24 cellular contexts compared by ENCODE assay signal in genomic region chr11:80104196-80104595, GRCh38.
A peak's percentile ranks its signal among the peaks of the same experiment; 100 is the strongest.
DNase-seq lines count a peak whose midpoint lies in the region; ATAC-seq, FAIRE-seq and TF ChIP-seq lines count a peak whose summit lies in the region.
"Had no signal": no experiment of that assay in that cellular context is flagged by ENCODE, and none has a peak within 500 bp of the region (broad histone marks: within the 10 kb centered on the region; RNA-seq: fewer than 3 reads in every experiment).

No MANE protein-coding gene starts in this region.

- H3K4me1 ChIP-seq in mammary epithelial cell (ENCODE audit: insufficient read depth, low read length) (peaks cover 16% of the 10 kb centered on the region), astrocyte (ENCODE audit: insufficient read depth, low read length) (peaks cover 11% of the 10 kb centered on the region), mesenchymal stem cell (ENCODE audit: control insufficient read depth, insufficient read depth, low read depth, low read length) (peaks cover 7% of the 10 kb centered on the region), PC-3 (ENCODE audit: insufficient read depth, low read length) (no peaks in the 10 kb centered on the region), esophagus squamous epithelium (no peaks in the 10 kb centered on the region)
- H3K4me1 ChIP-seq: Peyer's patch had no signal

- H3K9ac ChIP-seq in mammary epithelial cell (ENCODE audit: insufficient read depth, low read length): no peak overlapping the region
- no peak overlapping the region for H3K9ac ChIP-seq in astrocyte (ENCODE audit: low read length)
- H3K9ac ChIP-seq in mesenchymal stem cell (ENCODE audit: low read length): no peak overlapping the region
- H3K9ac ChIP-seq in PC-3 (ENCODE audit: low read length): no peak overlapping the region

- no peaks in the 10 kb centered on the region for H3K9me3 Mint-ChIP-seq in MCF 10A (ENCODE audit: unreplicated experiment)
- H3K9me3 Mint-ChIP-seq in astrocyte (ENCODE audit: unreplicated experiment): no peaks in the 10 kb centered on the region

- H3K9me3 ChIP-seq in mammary epithelial cell (replicated peaks; ENCODE audit: insufficient read depth, low read length) (no peaks in the 10 kb centered on the region), astrocyte (ENCODE audit: insufficient read depth, low read depth, low read length) (no peaks in the 10 kb centered on the region), mesenchymal stem cell (ENCODE audit: control insufficient read depth, low read length) (no peaks in the 10 kb centered on the region), PC-3 (ENCODE audit: low read length) (no peaks in the 10 kb centered on the region; the same call in 1 of the 2 replicates), esophagus squamous epithelium (no peaks in the 10 kb centered on the region)
- H3K9me3 ChIP-seq: Peyer's patch had no signal

- peaks cover 18% of the 10 kb centered on the region for H3K4me1 Mint-ChIP-seq in MCF 10A (ENCODE audit: insufficient read depth, unreplicated experiment)
- H3K4me1 Mint-ChIP-seq in astrocyte (ENCODE audit: low read depth, unreplicated experiment): peaks cover 20% of the 10 kb centered on the region
- H3K4me1 Mint-ChIP-seq: CD4-positive, alpha-beta memory T cell had no signal

- H3K27me3 ChIP-seq in mammary epithelial cell (ENCODE audit: insufficient read depth, low read length): no peaks in the 10 kb centered on the region
- H3K27me3 ChIP-seq in astrocyte (ENCODE audit: insufficient read depth, low read length): no peaks in the 10 kb centered on the region
- H3K27me3 ChIP-seq in mesenchymal stem cell (ENCODE audit: control insufficient read depth in 1 of 2, insufficient read depth in 1 of 2, low read length in 2 of 2): no peaks in the 10 kb centered on the region
- H3K27me3 ChIP-seq in PC-3 (ENCODE audit: low read length): no peaks in the 10 kb centered on the region
- no peaks in the 10 kb centered on the region for H3K27me3 ChIP-seq in esophagus squamous epithelium
- H3K27me3 ChIP-seq: Peyer's patch had no signal

- no peak overlapping the region for H3K4ac ChIP-seq in mesenchymal stem cell (ENCODE audit: low read depth in 1 of 2, low read length in 2 of 2)

- no peak overlapping the region for H3K14ac ChIP-seq in mesenchymal stem cell (ENCODE audit: low read length in 2 of 2)

- no TSS peak for BruUV-seq in mammary epithelial cell (replicated peaks; lab: Mats Ljungman, UMichigan)
- no TSS peak for BruUV-seq in MCF 10A (replicated peaks; lab: Mats Ljungman, UMichigan)
- no TSS peak for BruUV-seq in PC-3 (replicated peaks; lab: Mats Ljungman, UMichigan)

- DNase-seq in mammary epithelial cell: no peak
- no peak for DNase-seq in MCF 10A (ENCODE audit: unreplicated experiment)
- DNase-seq in astrocyte (ENCODE audit: low read depth): no peak
- no peak for DNase-seq in mesenchymal stem cell
- no peak for DNase-seq in hepatic stellate cell (ENCODE audit: low spot score)
- DNase-seq in PC-3: no peak
- DNase-seq in esophagus squamous epithelium (lab: John Stamatoyannopoulos, UW): no peak
- DNase-seq: 8988T; AML-193; C1 segment of cervical spinal cord; CD4-positive, alpha-beta memory T cell; Karpas-422; NCI-H1092 treated with DMSO at 0.1 percent for 48 hours; NCI-H1436; NCI-H187; NCI-H2171 treated with DMSO at 0.1 percent for 48 hours; NCI-H345; NCI-H510A treated with DMSO at 0.1 percent for 48 hours; Peyer's patch; SIG-M5 had no signal

- H2AFZ ChIP-seq in mammary epithelial cell (ENCODE audit: low read depth, low read length) (no peak overlapping the region), astrocyte (ENCODE audit: low read depth, low read length) (no peak overlapping the region), mesenchymal stem cell (ENCODE audit: low read depth, low read length) (no peak overlapping the region), PC-3 (ENCODE audit: low read length) (no peak overlapping the region)

- H3K36me3 Mint-ChIP-seq in MCF 10A (ENCODE audit: insufficient read depth, unreplicated experiment): peaks cover 6% of the 10 kb centered on the region
- no peaks in the 10 kb centered on the region for H3K36me3 Mint-ChIP-seq in astrocyte (ENCODE audit: low read depth, unreplicated experiment)
- H3K36me3 Mint-ChIP-seq: CD4-positive, alpha-beta memory T cell had no signal

- H2AK5ac ChIP-seq in mesenchymal stem cell (ENCODE audit: low read length, severe bottlenecking): peak overlapping the region; percentile 98

- no peak overlapping the region for H3K18ac ChIP-seq in mesenchymal stem cell (ENCODE audit: low read depth in 1 of 2, low read length in 2 of 2)

- H3K4me3 Mint-ChIP-seq in MCF 10A (ENCODE audit: unreplicated experiment): no peak overlapping the region
- H3K4me3 Mint-ChIP-seq in astrocyte (ENCODE audit: unreplicated experiment): no peak overlapping the region
- H3K4me3 Mint-ChIP-seq: CD4-positive, alpha-beta memory T cell had no signal

- no peaks in the 10 kb centered on the region for H3K79me1 ChIP-seq in mesenchymal stem cell (replicated peaks; ENCODE audit: low read length, poor library complexity, severe bottlenecking)

- POLR2A ChIA-PET in MCF 10A (lab: Yijun Ruan, JAX) (no interaction called here), PC-3 (lab: Charles Lee; ENCODE audit: unreplicated experiment) (no interaction called here)

- H3K27ac Mint-ChIP-seq in MCF 10A (ENCODE audit: low read depth, unreplicated experiment) (no peak overlapping the region), astrocyte (ENCODE audit: unreplicated experiment) (peak overlapping the region; percentile 87)
- H3K27ac Mint-ChIP-seq: CD4-positive, alpha-beta memory T cell had no signal

- in situ Hi-C loops in mammary epithelial cell (cut with MboI; ENCODE audit: low sequenced_read_pairs in 2 of 2): no loop called here

- H2BK5ac ChIP-seq in mesenchymal stem cell (ENCODE audit: low read depth, low read length, poor library complexity, severe bottlenecking): no peak overlapping the region

- FAIRE-seq in astrocyte (lab: Jason Lieb, UNC): no peak
- FAIRE-seq: G401.6, H1 had no signal

- no peaks in the 10 kb centered on the region for H3K79me2 ChIP-seq in mammary epithelial cell (ENCODE audit: insufficient read depth, low read length)
- H3K79me2 ChIP-seq in astrocyte (ENCODE audit: insufficient read depth, low read length): no peaks in the 10 kb centered on the region
- H3K79me2 ChIP-seq in PC-3 (ENCODE audit: low read length): no peaks in the 10 kb centered on the region

- no peak overlapping the region for H2BK120ac ChIP-seq in mesenchymal stem cell (ENCODE audit: low read depth, low read length)

- H3K36me3 ChIP-seq in mammary epithelial cell (ENCODE audit: insufficient read depth, low read length): no peaks in the 10 kb centered on the region
- H3K36me3 ChIP-seq in astrocyte (ENCODE audit: insufficient read depth, low read length): no peaks in the 10 kb centered on the region
- H3K36me3 ChIP-seq in mesenchymal stem cell (ENCODE audit: control insufficient read depth in 1 of 2, insufficient read depth in 2 of 2, low read depth in 1 of 2, low read length in 2 of 2): no peaks in the 10 kb centered on the region
- no peaks in the 10 kb centered on the region for H3K36me3 ChIP-seq in PC-3 (ENCODE audit: low read depth, low read length)
- no peaks in the 10 kb centered on the region for H3K36me3 ChIP-seq in esophagus squamous epithelium
- H3K36me3 ChIP-seq: Peyer's patch had no signal

- dilution Hi-C loops in mammary epithelial cell (cut with HindIII; ENCODE audit: low sequenced_read_pairs): no loop called here

- no peak for ATAC-seq in HG02763 (IDR thresholded peaks at IDR 0.05; ENCODE audit: unreplicated experiment)
- ATAC-seq in PC-3: no peak
- ATAC-seq: HCT116 had no signal

- H3K4me2 ChIP-seq in mammary epithelial cell (ENCODE audit: insufficient read depth, low read depth, low read length) (no peak overlapping the region), astrocyte (ENCODE audit: low read length) (peak overlapping the region; percentile 57), mesenchymal stem cell (ENCODE audit: low read length, poor library complexity, severe bottlenecking) (no peak overlapping the region), PC-3 (ENCODE audit: low read length) (no peak overlapping the region)

- H4K91ac ChIP-seq in mesenchymal stem cell (ENCODE audit: low read length): no peak overlapping the region

- no peaks in the 10 kb centered on the region for H3K27me3 Mint-ChIP-seq in MCF 10A (ENCODE audit: insufficient read depth, unreplicated experiment)
- no peaks in the 10 kb centered on the region for H3K27me3 Mint-ChIP-seq in astrocyte (ENCODE audit: low read depth, unreplicated experiment)
- H3K27me3 Mint-ChIP-seq: CD4-positive, alpha-beta memory T cell had no signal

- no peak for TF ChIP-seq POLR2A in esophagus squamous epithelium (IDR thresholded peaks at IDR 0.05)

- H3K27ac ChIP-seq in mammary epithelial cell (ENCODE audit: insufficient read depth, low read depth, low read length) (peak overlapping the region; percentile 67), astrocyte (ENCODE audit: low read depth, low read length) (peak overlapping the region; percentile 67), mesenchymal stem cell (ENCODE audit: low read length, poor library complexity, severe bottlenecking) (peak overlapping the region; percentile 81), PC-3 (ENCODE audit: low read length) (no peak overlapping the region), esophagus squamous epithelium (no peak overlapping the region)
- H3K27ac ChIP-seq: Peyer's patch had no signal

- CTCF ChIA-PET in mammary epithelial cell (lab: Charles Lee; ENCODE audit: low non-redundant PET) (no interaction called here), MCF 10A (lab: Yijun Ruan, JAX) (interaction anchor here (0.5 to 2.3 kb wide), 4 partner anchors 9 to 51 kb away, joined by 3 to 7 read pairs (median 4); no protein-coding TSS in a partner anchor), PC-3 (lab: Charles Lee) (no interaction called here)

- H3K9me2 ChIP-seq in PC-3 (replicated peaks; ENCODE audit: low read length): no peaks in the 10 kb centered on the region

- no peaks in the 10 kb centered on the region for H4K20me1 ChIP-seq in mammary epithelial cell (ENCODE audit: insufficient read depth, low read length)
- H4K20me1 ChIP-seq in astrocyte (ENCODE audit: insufficient read depth, low read length): no peaks in the 10 kb centered on the region
- H4K20me1 ChIP-seq in PC-3 (ENCODE audit: low read length): no peaks in the 10 kb centered on the region

- no peak overlapping the region for H2BK12ac ChIP-seq in mesenchymal stem cell (ENCODE audit: low read length in 2 of 2)

- TF ChIP-seq CTCF in mammary epithelial cell (conservative IDR thresholded peaks at IDR 0.05 in 1 of 2, IDR thresholded peaks at IDR 0.05 in 1 of 2; ENCODE audit: extremely low read depth in 1 of 2, insufficient read depth in 1 of 2, low read depth in 1 of 2, low read length in 2 of 2) (no peak), MCF 10A (IDR thresholded peaks at IDR 0.05; ENCODE audit: unreplicated experiment) (no peak), astrocyte (IDR thresholded peaks at IDR 0.05; ENCODE audit: insufficient read depth, low read depth, low read length) (no peak), PC-3 (conservative IDR thresholded peaks at IDR 0.05; ENCODE audit: low read depth, low read length) (no peak), esophagus squamous epithelium (IDR thresholded peaks at IDR 0.05) (no peak)

- intact Hi-C loops in mammary epithelial cell (cut with micrococcal nuclease): no loop called here
- intact Hi-C loops in MCF 10A (cut with micrococcal nuclease): no loop called here
- intact Hi-C loops in PC-3 (cut with micrococcal nuclease): no loop called here
- intact Hi-C loops in esophagus squamous epithelium (cut with DNase I): no loop called here

- no peak overlapping the region for H3K23ac ChIP-seq in mesenchymal stem cell (ENCODE audit: low read length in 2 of 2)

- H2BK15ac ChIP-seq in mesenchymal stem cell (ENCODE audit: low read depth, poor library complexity, severe bottlenecking): no peak overlapping the region

- 71% methylated on average over 4 of the region's 4 CpGs for WGBS in mammary epithelial cell (ENCODE audit: low coverage, missing lambda C conversion rate)
- 95% methylated on average over 4 of the region's 4 CpGs for WGBS in mesenchymal stem cell
- 69 to 89% methylated on average over 4 of the region's 4 CpGs for WGBS in esophagus squamous epithelium, 2 donors

- no peak overlapping the region for H4K8ac ChIP-seq in mesenchymal stem cell (ENCODE audit: low read length)

- no peaks in the 10 kb centered on the region for H3F3A ChIP-seq in PC-3 (ENCODE audit: low read length, unreplicated experiment)

- no peak overlapping the region for H3K4me3 ChIP-seq in mammary epithelial cell (replicated peaks in 1 of 3; ENCODE audit: insufficient read depth in 1 of 3, low read depth in 2 of 3, low read length in 3 of 3)
- no peak overlapping the region for H3K4me3 ChIP-seq in astrocyte (ENCODE audit: insufficient read depth, low read depth, low read length)
- H3K4me3 ChIP-seq in mesenchymal stem cell (ENCODE audit: insufficient read depth in 1 of 2, low read depth in 1 of 2, low read length in 2 of 2): no peak overlapping the region
- H3K4me3 ChIP-seq in PC-3 (ENCODE audit: low read length): no peak overlapping the region
- no peak overlapping the region for H3K4me3 ChIP-seq in esophagus squamous epithelium
- H3K4me3 ChIP-seq: Peyer's patch had no signal

Comparison
In these comparisons a context has a peak if more than half of its experiments do, and no peak if none do; other contexts are left out.
1. H3K27ac ChIP-seq: peak in mammary epithelial cell (single experiment), astrocyte (single experiment) and mesenchymal stem cell (single experiment); none in PC-3 (single experiment) and esophagus squamous epithelium (0 of 4).